In genomic region chr15:31550211-31550848, GRCh38 we compare ENCODE assay signal across 27 cellular contexts.
"Had no signal": no experiment of that assay in that cellular context is flagged by ENCODE, and none has a peak within 500 bp of the region (broad histone marks: within the 10 kb centered on the region; RNA-seq: fewer than 3 reads in every experiment).

No MANE protein-coding gene starts in this region.

- H3K36me3 ChIP-seq: cardiac muscle cell had no signal

- ATAC-seq: Panc1, Right ventricle myocardium inferior, T-cell had no signal

- H3K9me3 Mint-ChIP-seq: activated B cell treated with CpG ODN at 0.5 μM for 24 hours; activated CD4-positive, alpha-beta memory T cell treated with anti-CD3 and anti-CD28 coated beads, Interleukin-2, amount 10 ng/mL, durations not matched to agents 7 days and 5 days; activated naive CD4-positive, alpha-beta T cell treated with anti-CD3 and anti-CD28 coated beads for 36 hours; activated T-helper 17 cell treated with anti-CD3 and anti-CD28 coated beads, Interleukin-2, amount 50 U/mL, for 72 hours; brain; T-cell had no signal

- H3K4me1 Mint-ChIP-seq: activated B cell treated with CpG ODN at 0.5 μM for 24 hours; activated CD4-positive, alpha-beta memory T cell treated with anti-CD3 and anti-CD28 coated beads, Interleukin-2, amount 10 ng/mL, durations not matched to agents 7 days and 5 days; activated T-helper 17 cell treated with anti-CD3 and anti-CD28 coated beads, Interleukin-2, amount 50 U/mL, for 72 hours; brain; T-cell had no signal

- H3K36me3 Mint-ChIP-seq: activated naive CD8-positive, alpha-beta T cell; T-cell had no signal

- H3K4me3 ChIP-seq: cardiac muscle cell, SK-N-MC had no signal

- H3K4me3 Mint-ChIP-seq: activated B cell treated with CpG ODN at 0.5 μM for 24 hours; activated CD4-positive, alpha-beta memory T cell treated with anti-CD3 and anti-CD28 coated beads, Interleukin-2, amount 10 ng/mL, durations not matched to agents 7 days and 5 days; activated naive CD4-positive, alpha-beta T cell treated with anti-CD3 and anti-CD28 coated beads for 36 hours; activated naive CD8-positive, alpha-beta T cell; activated T-helper 17 cell treated with anti-CD3 and anti-CD28 coated beads, Interleukin-2, amount 50 U/mL, for 72 hours; brain; T-cell had no signal

- H3K27ac ChIP-seq: cardiac muscle cell, SK-N-MC had no signal

- H3K27ac Mint-ChIP-seq: activated B cell treated with CpG ODN at 0.5 μM for 24 hours; activated CD4-positive, alpha-beta memory T cell treated with anti-CD3 and anti-CD28 coated beads, Interleukin-2, amount 10 ng/mL, durations not matched to agents 7 days and 5 days; activated naive CD4-positive, alpha-beta T cell treated with anti-CD3 and anti-CD28 coated beads for 36 hours; activated naive CD8-positive, alpha-beta T cell; activated T-helper 17 cell treated with anti-CD3 and anti-CD28 coated beads, Interleukin-2, amount 50 U/mL, for 72 hours; brain; T-cell had no signal

- DNase-seq: activated B cell treated with CpG ODN at 0.5 μM for 24 hours; activated CD4-positive, alpha-beta memory T cell treated with anti-CD3 and anti-CD28 coated beads, Interleukin-2, amount 10 ng/mL, durations not matched to agents 7 days and 5 days; activated CD4-positive, alpha-beta T cell treated with anti-CD3 and anti-CD28 coated beads for 1 hour; activated CD4-positive, alpha-beta T cell treated with anti-CD3 and anti-CD28 coated beads, Interleukin-2, amount 50 U/mL, for 1 hour; activated gamma-delta T cell; activated naive CD4-positive, alpha-beta T cell treated with anti-CD3 and anti-CD28 coated beads for 36 hours; activated T-cell treated with anti-CD3 and anti-CD28 coated beads for 4 hours; activated T-cell treated with anti-CD3 and anti-CD28 coated beads, Interleukin-2, amount 50 U/mL, for 48 hours; KBM-7; NCI-H1048; NCI-H1694; NCI-H2029; NCI-H446; NCI-H524; NCI-H748 treated with DMSO at 0.1 percent for 48 hours; OCI-M1; RPMI8226; T-cell; T-helper 2 cell; T1000 had no signal

- H3K27me3 ChIP-seq: cardiac muscle cell had no signal
